ENCODE assay signal across 9 cellular contexts in genomic region chr2:140997997-140998396, GRCh38.
"Had no signal": no experiment of that assay in that cellular context is flagged by ENCODE, and none has a peak within 500 bp of the region (broad histone marks: within the 10 kb centered on the region; RNA-seq: fewer than 3 reads in every experiment).

No MANE protein-coding gene starts in this region.

- H3K4me3 ChIP-seq: breast epithelium, right atrium auricular region had no signal

- H3K27me3 ChIP-seq: breast epithelium, right atrium auricular region had no signal

- H3K27ac ChIP-seq: breast epithelium, epithelial cell of prostate, right atrium auricular region had no signal

- DNase-seq: activated CD4-positive, alpha-beta T cell treated with anti-CD3 and anti-CD28 coated beads, Interleukin-2, amount 50 U/mL, for 1 hour; activated CD8-positive, alpha-beta memory T cell treated with anti-CD3 and anti-CD28 coated beads for 24 hours; activated gamma-delta T cell treated with Interleukin-2 at 50 U/mL for 16 hours; hypothalamus; nucleus accumbens; stimulated activated naive CD8-positive, alpha-beta T cell treated with anti-CD3 and anti-CD28 coated beads, Interleukin-15, Interleukin-2, amounts not matched to agents 100 U/mL and 50 U/mL, for 24 hours had no signal

- H3K36me3 ChIP-seq: breast epithelium, right atrium auricular region had no signal

- H3K4me1 ChIP-seq: breast epithelium, right atrium auricular region had no signal

- H3K9me3 ChIP-seq: breast epithelium, right atrium auricular region had no signal
